ENCODE assay signal across 1 cellular context in the genomic region with DNA sequence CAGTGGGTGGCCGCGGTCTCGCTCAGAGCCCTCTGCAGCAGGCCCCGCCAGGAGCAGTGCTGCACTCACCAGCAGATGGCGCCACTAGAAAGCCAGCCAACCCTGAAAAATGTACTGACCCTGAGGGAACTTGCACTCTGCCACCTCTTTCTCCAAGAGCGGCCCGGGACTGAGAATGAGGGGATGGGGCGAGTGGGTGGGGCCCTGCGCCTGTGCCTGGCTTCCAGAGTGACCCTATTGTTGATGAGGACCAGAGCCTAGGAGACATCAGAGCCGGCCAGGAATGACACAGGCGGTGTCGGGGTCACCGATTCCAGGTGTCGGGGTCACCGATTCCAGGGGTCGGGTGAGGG.
A peak's percentile ranks its signal among the peaks of the same experiment; 100 is the strongest.
TF ChIP-seq lines count a peak whose summit lies in the region.

No MANE protein-coding gene starts in this region.

TF ChIP-seq in HepG2, 621 proteins besides CTCF, POLR2A, EP300 and RAD21 (continued from another document):
- TF ChIP-seq, protein P1, sequence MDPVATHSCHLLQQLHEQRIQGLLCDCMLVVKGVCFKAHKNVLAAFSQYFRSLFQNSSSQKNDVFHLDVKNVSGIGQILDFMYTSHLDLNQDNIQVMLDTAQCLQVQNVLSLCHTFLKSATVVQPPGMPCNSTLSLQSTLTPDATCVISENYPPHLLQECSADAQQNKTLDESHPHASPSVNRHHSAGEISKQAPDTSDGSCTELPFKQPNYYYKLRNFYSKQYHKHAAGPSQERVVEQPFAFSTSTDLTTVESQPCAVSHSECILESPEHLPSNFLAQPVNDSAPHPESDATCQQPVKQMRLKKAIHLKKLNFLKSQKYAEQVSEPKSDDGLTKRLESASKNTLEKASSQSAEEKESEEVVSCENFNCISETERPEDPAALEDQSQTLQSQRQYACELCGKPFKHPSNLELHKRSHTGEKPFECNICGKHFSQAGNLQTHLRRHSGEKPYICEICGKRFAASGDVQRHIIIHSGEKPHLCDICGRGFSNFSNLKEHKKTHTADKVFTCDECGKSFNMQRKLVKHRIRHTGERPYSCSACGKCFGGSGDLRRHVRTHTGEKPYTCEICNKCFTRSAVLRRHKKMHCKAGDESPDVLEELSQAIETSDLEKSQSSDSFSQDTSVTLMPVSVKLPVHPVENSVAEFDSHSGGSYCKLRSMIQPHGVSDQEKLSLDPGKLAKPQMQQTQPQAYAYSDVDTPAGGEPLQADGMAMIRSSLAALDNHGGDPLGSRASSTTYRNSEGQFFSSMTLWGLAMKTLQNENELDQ (CRISPR knock-in tag; IDR thresholded peaks at IDR 0.05; ENCODE audit: borderline replicate concordance) = no peak
- TF ChIP-seq ZNF234 (CRISPR knock-in tag; conservative IDR thresholded peaks at IDR 0.05) (peak; percentile 74; the same call in 1 of the 2 replicates), ETV5 (CRISPR knock-in tag; IDR thresholded peaks at IDR 0.05; ENCODE audit: borderline replicate concordance) (0 out of 2 replicates have a peak, but pooled peaks have one; percentile 21), ZFP91 (CRISPR knock-in tag; IDR thresholded peaks at IDR 0.05; ENCODE audit: borderline replicate concordance) (peak; percentile 49), ZNF382 (CRISPR knock-in tag; IDR thresholded peaks at IDR 0.05; ENCODE audit: borderline replicate concordance) (no peak), ZNF597 (CRISPR knock-in tag; IDR thresholded peaks at IDR 0.05) (no peak), RARA (CRISPR knock-in tag; IDR thresholded peaks at IDR 0.05) (0 out of 2 replicates have a peak, but pooled peaks have one; percentile 12), NR2F6 (IDR thresholded peaks at IDR 0.05) (peak; percentile 35; the same call in 1 of the 2 replicates), NR2F6 (CRISPR knock-in tag; IDR thresholded peaks at IDR 0.05) (peak; percentile 60), GLI4 (CRISPR knock-in tag; IDR thresholded peaks at IDR 0.05; ENCODE audit: borderline replicate concordance) (no peak), ZNF580 (CRISPR knock-in tag; IDR thresholded peaks at IDR 0.05; ENCODE audit: borderline replicate concordance, low read depth) (0 out of 2 replicates have a peak, but pooled peaks have one; percentile 55), ZNF101 (CRISPR knock-in tag; IDR thresholded peaks at IDR 0.05; ENCODE audit: borderline replicate concordance, low read depth) (no peak), LCORL (IDR thresholded peaks at IDR 0.05) (no peak), LCORL (CRISPR knock-in tag; IDR thresholded peaks at IDR 0.05) (peak; percentile 49; the same call in 1 of the 2 replicates), ZNF547 (CRISPR knock-in tag; IDR thresholded peaks at IDR 0.05) (peak; percentile 62), CREBL2 (CRISPR knock-in tag; IDR thresholded peaks at IDR 0.05; ENCODE audit: borderline replicate concordance) (no peak), KDM2A (CRISPR knock-in tag; IDR thresholded peaks at IDR 0.05; ENCODE audit: borderline replicate concordance, low read depth) (peak; percentile 52; the same call in 1 of the 2 replicates), ZMAT3 (CRISPR knock-in tag; conservative IDR thresholded peaks at IDR 0.05) (no peak), THYN1 (CRISPR knock-in tag; IDR thresholded peaks at IDR 0.05; ENCODE audit: borderline replicate concordance, low read depth) (no peak), HOXA3 (CRISPR knock-in tag; IDR thresholded peaks at IDR 0.05) (peak; percentile 53; the same call in 1 of the 2 replicates), MBD4 (IDR thresholded peaks at IDR 0.05; ENCODE audit: borderline replicate concordance, low read length) (no peak), RXRB (CRISPR knock-in tag; IDR thresholded peaks at IDR 0.05; ENCODE audit: borderline replicate concordance) (peak; percentile 62; the same call in 1 of the 2 replicates), SALL1 (CRISPR knock-in tag; IDR thresholded peaks at IDR 0.05) (peak; percentile 45; the same call in 1 of the 2 replicates), ZNF879 (CRISPR knock-in tag; IDR thresholded peaks at IDR 0.05) (no peak), MAZ (IDR thresholded peaks at IDR 0.05; ENCODE audit: borderline replicate concordance, low read depth, low read length) (peak; percentile 70; the same call in 1 of the 2 replicates), MAZ (CRISPR knock-in tag; IDR thresholded peaks at IDR 0.05; ENCODE audit: low read depth) (peak; percentile 76; the same call in 1 of the 2 replicates), ZNF331 (CRISPR knock-in tag; IDR thresholded peaks at IDR 0.05) (0 out of 2 replicates have a peak, but pooled peaks have one; percentile 36), SOX6 (IDR thresholded peaks at IDR 0.05) (no peak), SOX6 (CRISPR knock-in tag; IDR thresholded peaks at IDR 0.05) (0 out of 2 replicates have a peak, but pooled peaks have one; percentile 24), FOXA1 (IDR thresholded peaks at IDR 0.05) (no peak), FOXA1 (CRISPR knock-in tag; IDR thresholded peaks at IDR 0.05) (no peak), ZNF451 (CRISPR knock-in tag; IDR thresholded peaks at IDR 0.05) (no peak), PRDM4 (CRISPR knock-in tag; IDR thresholded peaks at IDR 0.05; ENCODE audit: borderline replicate concordance) (no peak), ZNF501 (CRISPR knock-in tag; IDR thresholded peaks at IDR 0.05) (peak; percentile 70; the same call in 1 of the 2 replicates), ZNF619 (CRISPR knock-in tag; IDR thresholded peaks at IDR 0.05) (no peak; the same call in 1 of the 2 replicates), ZMYM4 (CRISPR knock-in tag; IDR thresholded peaks at IDR 0.05) (peak; percentile 45; the same call in 1 of the 2 replicates), ZBTB7B (CRISPR knock-in tag; IDR thresholded peaks at IDR 0.05) (0 out of 2 replicates have a peak, but pooled peaks have one; percentile 20), HNF4G (IDR thresholded peaks at IDR 0.05; ENCODE audit: borderline replicate concordance, low read depth, low read length) (no peak), HNF4G (CRISPR knock-in tag; IDR thresholded peaks at IDR 0.05; ENCODE audit: borderline replicate concordance, low read depth) (no peak), PAX8 (CRISPR knock-in tag; IDR thresholded peaks at IDR 0.05; ENCODE audit: borderline replicate concordance) (0 out of 2 replicates have a peak, but pooled peaks have one; percentile 58), STAG1 (CRISPR knock-in tag; IDR thresholded peaks at IDR 0.05) (peak; percentile 93)
- TF ChIP-seq, protein P2, sequence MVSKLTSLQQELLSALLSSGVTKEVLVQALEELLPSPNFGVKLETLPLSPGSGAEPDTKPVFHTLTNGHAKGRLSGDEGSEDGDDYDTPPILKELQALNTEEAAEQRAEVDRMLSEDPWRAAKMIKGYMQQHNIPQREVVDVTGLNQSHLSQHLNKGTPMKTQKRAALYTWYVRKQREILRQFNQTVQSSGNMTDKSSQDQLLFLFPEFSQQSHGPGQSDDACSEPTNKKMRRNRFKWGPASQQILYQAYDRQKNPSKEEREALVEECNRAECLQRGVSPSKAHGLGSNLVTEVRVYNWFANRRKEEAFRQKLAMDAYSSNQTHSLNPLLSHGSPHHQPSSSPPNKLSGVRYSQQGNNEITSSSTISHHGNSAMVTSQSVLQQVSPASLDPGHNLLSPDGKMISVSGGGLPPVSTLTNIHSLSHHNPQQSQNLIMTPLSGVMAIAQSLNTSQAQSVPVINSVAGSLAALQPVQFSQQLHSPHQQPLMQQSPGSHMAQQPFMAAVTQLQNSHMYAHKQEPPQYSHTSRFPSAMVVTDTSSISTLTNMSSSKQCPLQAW (CRISPR knock-in tag; IDR thresholded peaks at IDR 0.05) = peak; percentile 58; the same call in 1 of the 2 replicates
- TF ChIP-seq, protein P3, sequence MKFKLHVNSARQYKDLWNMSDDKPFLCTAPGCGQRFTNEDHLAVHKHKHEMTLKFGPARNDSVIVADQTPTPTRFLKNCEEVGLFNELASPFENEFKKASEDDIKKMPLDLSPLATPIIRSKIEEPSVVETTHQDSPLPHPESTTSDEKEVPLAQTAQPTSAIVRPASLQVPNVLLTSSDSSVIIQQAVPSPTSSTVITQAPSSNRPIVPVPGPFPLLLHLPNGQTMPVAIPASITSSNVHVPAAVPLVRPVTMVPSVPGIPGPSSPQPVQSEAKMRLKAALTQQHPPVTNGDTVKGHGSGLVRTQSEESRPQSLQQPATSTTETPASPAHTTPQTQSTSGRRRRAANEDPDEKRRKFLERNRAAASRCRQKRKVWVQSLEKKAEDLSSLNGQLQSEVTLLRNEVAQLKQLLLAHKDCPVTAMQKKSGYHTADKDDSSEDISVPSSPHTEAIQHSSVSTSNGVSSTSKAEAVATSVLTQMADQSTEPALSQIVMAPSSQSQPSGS (CRISPR knock-in tag; IDR thresholded peaks at IDR 0.05) = peak; percentile 16; the same call in 1 of the 2 replicates
- TF ChIP-seq, protein P4, sequence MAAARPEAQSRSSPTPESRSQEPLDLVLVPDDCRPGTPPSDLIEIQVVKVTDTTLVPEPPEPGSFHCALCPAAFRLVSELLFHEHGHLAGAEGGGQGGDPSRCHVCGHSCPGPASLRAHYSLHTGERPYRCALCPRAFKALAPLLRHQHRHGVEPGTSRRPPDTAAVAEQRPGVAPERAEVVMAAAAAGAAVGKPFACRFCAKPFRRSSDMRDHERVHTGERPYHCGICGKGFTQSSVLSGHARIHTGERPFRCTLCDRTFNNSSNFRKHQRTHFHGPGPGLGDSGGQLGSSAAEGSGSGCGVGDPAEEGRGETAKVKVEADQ (CRISPR knock-in tag; IDR thresholded peaks at IDR 0.05; ENCODE audit: borderline replicate concordance) = 0 out of 2 replicates have a peak, but pooled peaks have one; percentile 41
- TF ChIP-seq, protein P5, sequence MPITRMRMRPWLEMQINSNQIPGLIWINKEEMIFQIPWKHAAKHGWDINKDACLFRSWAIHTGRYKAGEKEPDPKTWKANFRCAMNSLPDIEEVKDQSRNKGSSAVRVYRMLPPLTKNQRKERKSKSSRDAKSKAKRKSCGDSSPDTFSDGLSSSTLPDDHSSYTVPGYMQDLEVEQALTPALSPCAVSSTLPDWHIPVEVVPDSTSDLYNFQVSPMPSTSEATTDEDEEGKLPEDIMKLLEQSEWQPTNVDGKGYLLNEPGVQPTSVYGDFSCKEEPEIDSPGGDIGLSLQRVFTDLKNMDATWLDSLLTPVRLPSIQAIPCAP (CRISPR knock-in tag; IDR thresholded peaks at IDR 0.05; ENCODE audit: low read depth) = no peak
TF ChIP-seq in HepG2: peak in this region for 71.
